30 cellular contexts compared by ENCODE assay signal in genomic region chr3:130688677-130689076, GRCh38.
"Had no signal": no experiment of that assay in that cellular context is flagged by ENCODE, and none has a peak within 500 bp of the region (broad histone marks: within the 10 kb centered on the region; RNA-seq: fewer than 3 reads in every experiment).

No MANE protein-coding gene starts in this region.

- H3K27me3 ChIP-seq: ascending aorta, breast epithelium, cardiac muscle cell, colonic mucosa, dorsolateral prefrontal cortex, gastroesophageal sphincter, heart right ventricle, hepatocyte had no signal

- H3K36me3 ChIP-seq: colonic mucosa had no signal

- H3K9me3 ChIP-seq: ascending aorta, breast epithelium, colonic mucosa, gastroesophageal sphincter, heart right ventricle had no signal

- H2AFZ ChIP-seq: hepatocyte had no signal

- H3K4me3 ChIP-seq: ascending aorta, breast epithelium, cardiac muscle cell, colonic mucosa, dorsolateral prefrontal cortex, gastroesophageal sphincter, heart right ventricle, hepatocyte had no signal

- ATAC-seq: activated CD4-positive, alpha-beta T cell treated with anti-CD3 and anti-CD28 coated beads for 36 hours; activated T-cell treated with anti-CD3 and anti-CD28 coated beads, Interleukin-2, amount 50 U/mL, for 72 hours; esophagus mucosa; gastroesophageal sphincter; heart right ventricle had no signal

- H3K4me2 ChIP-seq: hepatocyte had no signal

- H3K4me1 ChIP-seq: ascending aorta, breast epithelium, colonic mucosa, gastroesophageal sphincter had no signal

- H3K27me3 Mint-ChIP-seq: activated CD4-positive, alpha-beta memory T cell treated with anti-CD3 and anti-CD28 coated beads, Interleukin-2, amount 10 ng/mL, durations not matched to agents 7 days and 5 days; activated CD4-positive, alpha-beta T cell treated with anti-CD3 and anti-CD28 coated beads for 36 hours; activated CD4-positive, alpha-beta T cell treated with anti-CD3 and anti-CD28 coated beads, Interleukin-2, amount 10 ng/mL, durations not matched to agents 24 days and 14 days; activated naive CD4-positive, alpha-beta T cell treated with anti-CD3 and anti-CD28 coated beads, Interleukin-2, amount 10 ng/mL, durations not matched to agents 7 days and 5 days; activated naive CD8-positive, alpha-beta T cell treated with anti-CD3 and anti-CD28 coated beads, Interleukin-2, amount 10 ng/mL, durations not matched to agents 7 days and 5 days; activated T-cell treated with anti-CD3 and anti-CD28 coated beads, Interleukin-2, amount 50 U/mL, for 24 hours; brain had no signal

- H3K27ac ChIP-seq: ascending aorta, breast epithelium, cardiac muscle cell, colonic mucosa, dorsolateral prefrontal cortex, gastroesophageal sphincter, heart right ventricle, hepatocyte had no signal

- H3K4me3 Mint-ChIP-seq: activated CD4-positive, alpha-beta memory T cell treated with anti-CD3 and anti-CD28 coated beads, Interleukin-2, amount 10 ng/mL, durations not matched to agents 7 days and 5 days; activated CD4-positive, alpha-beta T cell treated with anti-CD3 and anti-CD28 coated beads for 36 hours; activated CD4-positive, alpha-beta T cell treated with anti-CD3 and anti-CD28 coated beads, Interleukin-2, amount 10 ng/mL, durations not matched to agents 24 days and 14 days; activated naive CD4-positive, alpha-beta T cell treated with anti-CD3 and anti-CD28 coated beads, Interleukin-2, amount 10 ng/mL, durations not matched to agents 7 days and 5 days; activated naive CD8-positive, alpha-beta T cell treated with anti-CD3 and anti-CD28 coated beads, Interleukin-2, amount 10 ng/mL, durations not matched to agents 7 days and 5 days; activated T-cell treated with anti-CD3 and anti-CD28 coated beads, Interleukin-2, amount 50 U/mL, for 24 hours; activated T-cell treated with anti-CD3 and anti-CD28 coated beads, Interleukin-2, amount 50 U/mL, for 72 hours; brain; endodermal cell had no signal

- H3K9me3 Mint-ChIP-seq: activated CD4-positive, alpha-beta memory T cell treated with anti-CD3 and anti-CD28 coated beads, Interleukin-2, amount 10 ng/mL, durations not matched to agents 7 days and 5 days; activated CD4-positive, alpha-beta T cell treated with anti-CD3 and anti-CD28 coated beads, Interleukin-2, amount 10 ng/mL, durations not matched to agents 24 days and 14 days; activated naive CD4-positive, alpha-beta T cell treated with anti-CD3 and anti-CD28 coated beads, Interleukin-2, amount 10 ng/mL, durations not matched to agents 7 days and 5 days; activated naive CD4-positive, alpha-beta T cell treated with anti-CD3 and anti-CD28 coated beads, Interleukin-2, amount 50 U/mL, for 72 hours; activated naive CD8-positive, alpha-beta T cell treated with anti-CD3 and anti-CD28 coated beads, Interleukin-2, amount 10 ng/mL, durations not matched to agents 7 days and 5 days; activated T-cell treated with anti-CD3 and anti-CD28 coated beads, Interleukin-2, amount 50 U/mL, for 24 hours; activated T-cell treated with anti-CD3 and anti-CD28 coated beads, Interleukin-2, amount 50 U/mL, for 72 hours; brain; endodermal cell had no signal

- H3K27ac Mint-ChIP-seq: activated CD4-positive, alpha-beta memory T cell treated with anti-CD3 and anti-CD28 coated beads, Interleukin-2, amount 10 ng/mL, durations not matched to agents 7 days and 5 days; activated CD4-positive, alpha-beta T cell treated with anti-CD3 and anti-CD28 coated beads for 36 hours; activated CD4-positive, alpha-beta T cell treated with anti-CD3 and anti-CD28 coated beads, Interleukin-2, amount 10 ng/mL, durations not matched to agents 24 days and 14 days; activated naive CD4-positive, alpha-beta T cell treated with anti-CD3 and anti-CD28 coated beads, Interleukin-2, amount 10 ng/mL, durations not matched to agents 7 days and 5 days; activated naive CD4-positive, alpha-beta T cell treated with anti-CD3 and anti-CD28 coated beads, Interleukin-2, amount 50 U/mL, for 72 hours; activated naive CD8-positive, alpha-beta T cell treated with anti-CD3 and anti-CD28 coated beads, Interleukin-2, amount 10 ng/mL, durations not matched to agents 7 days and 5 days; activated T-cell treated with anti-CD3 and anti-CD28 coated beads, Interleukin-2, amount 50 U/mL, for 24 hours; activated T-cell treated with anti-CD3 and anti-CD28 coated beads, Interleukin-2, amount 50 U/mL, for 72 hours; brain; endodermal cell had no signal

- H3K79me2 ChIP-seq: hepatocyte had no signal

- H3K4me1 Mint-ChIP-seq: activated naive CD4-positive, alpha-beta T cell treated with anti-CD3 and anti-CD28 coated beads, Interleukin-2, amount 10 ng/mL, durations not matched to agents 7 days and 5 days; activated naive CD8-positive, alpha-beta T cell treated with anti-CD3 and anti-CD28 coated beads, Interleukin-2, amount 10 ng/mL, durations not matched to agents 7 days and 5 days; brain had no signal

- DNase-seq: activated CD4-positive, alpha-beta memory T cell treated with anti-CD3 and anti-CD28 coated beads, Interleukin-2, amount 10 ng/mL, durations not matched to agents 7 days and 5 days; activated CD4-positive, alpha-beta T cell treated with anti-CD3 and anti-CD28 coated beads for 36 hours; activated CD4-positive, alpha-beta T cell treated with anti-CD3 and anti-CD28 coated beads, Interleukin-2, amount 10 ng/mL, durations not matched to agents 24 days and 14 days; activated CD4-positive, CD25-positive, alpha-beta regulatory T cell; activated CD4-positive, CD25-positive, alpha-beta regulatory T cell treated with anti-CD3 and anti-CD28 coated beads, Interleukin-2, amount 50 U/mL, for 72 hours; activated CD8-positive, alpha-beta memory T cell treated with anti-CD3 and anti-CD28 coated beads, Interleukin-2, amount 50 U/mL, for 48 hours; activated gamma-delta T cell; activated naive CD4-positive, alpha-beta T cell; activated naive CD4-positive, alpha-beta T cell treated with anti-CD3 and anti-CD28 coated beads, Interleukin-2, amount 10 ng/mL, durations not matched to agents 7 days and 5 days; activated naive CD8-positive, alpha-beta T cell treated with anti-CD3 and anti-CD28 coated beads, Interleukin-2, amount 10 ng/mL, durations not matched to agents 7 days and 5 days; activated T-cell treated with anti-CD3 and anti-CD28 coated beads for 4 hours; activated T-cell treated with anti-CD3 and anti-CD28 coated beads, Interleukin-2, amount 50 U/mL, for 24 hours; activated T-cell treated with anti-CD3 and anti-CD28 coated beads, Interleukin-2, amount 50 U/mL, for 72 hours; central memory CD4-positive, alpha-beta T cell; cerebellar nuclear complex; colonic mucosa; dorsolateral prefrontal cortex; effector memory CD4-positive, alpha-beta T cell; endodermal cell; foreskin melanocyte; heart right ventricle; T-helper 9 cell had no signal
